33 cellular contexts compared by ENCODE assay signal in the genomic region with DNA sequence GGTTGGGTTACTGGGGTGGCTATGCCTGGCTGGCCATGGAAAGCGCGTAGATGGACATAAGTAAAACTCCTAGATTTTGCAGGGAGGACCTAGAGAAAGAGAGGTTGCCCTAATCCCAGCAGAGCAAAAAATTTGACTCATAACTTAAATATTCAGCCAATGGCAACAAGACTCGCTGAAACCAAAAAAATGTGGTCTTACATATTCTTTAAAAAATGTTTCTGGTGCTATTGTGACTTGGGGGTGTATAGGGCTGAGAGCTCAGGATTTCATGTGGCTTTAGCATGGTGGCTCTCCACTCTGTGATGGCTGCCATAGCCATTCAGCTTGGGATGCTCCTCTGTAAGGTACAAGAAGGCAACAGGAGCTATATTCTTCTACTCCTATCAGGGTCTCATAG. TPM values are rescaled to one million over a fixed set of nuclear protein-coding genes. Genes with fewer than 3 reads are reported as not detected.
DNase-seq lines count a peak whose midpoint lies in the region; ATAC-seq, FAIRE-seq and TF ChIP-seq lines count a peak whose summit lies in the region.
"Had no signal": no experiment of that assay in that cellular context is flagged by ENCODE, and none has a peak within 500 bp of the region (broad histone marks: within the 10 kb centered on the region; RNA-seq: fewer than 3 reads in every experiment).

No MANE protein-coding gene starts in this region.

- H3K4me1 ChIP-seq in fibroblast of lung (ENCODE audit: control insufficient read depth, extremely low read depth, insufficient read depth, low read length) = no peaks in the 10 kb centered on the region
- H3K4me1 ChIP-seq: adrenal gland, gastrocnemius medialis, SJSA1, spleen, vagina had no signal

- no peaks in the 10 kb centered on the region for H3K27me3 ChIP-seq in fibroblast of lung (ENCODE audit: control insufficient read depth, insufficient read depth, low read length)
- H3K27me3 ChIP-seq: adrenal gland, gastrocnemius medialis, ovary, SJSA1, spleen, vagina had no signal

- H3K27ac ChIP-seq in fibroblast of lung (ENCODE audit: insufficient read depth, low read length) = no peak overlapping the region
- H3K27ac ChIP-seq: adrenal gland, gastrocnemius medialis, KMS-11, ovary, SJSA1, spleen, vagina had no signal

- H3K9me3 Mint-ChIP-seq in activated naive CD4-positive, alpha-beta T cell treated with anti-CD3 and anti-CD28 coated beads, Interleukin-2, amount 50 U/mL, for 72 hours = peaks cover 0 to 3% of the 10 kb centered on the region in 2 donors
- H3K9me3 Mint-ChIP-seq: CD4-positive, CD25-positive, alpha-beta regulatory T cell; dendritic cell treated with granulocyte-macrophage colony-stimulating factor and Interleukin-4, amounts not matched to agents 40 ng/mL and 50 ng/mL, for 4 days; natural killer cell treated with Interleukin-12 subunit alpha and Interleukin-12 subunit beta and Interleukin-15 and Interleukin-18, amount 100 ng/mL, for 72 hours; stimulated activated memory B cell treated with anti-CD40 and anti-IgM and Interleukin-4, amounts not matched to agents 10 μg/mL and 1 μg/mL and 100 μg/mL, for 72 hours; T-helper 1 cell treated with Interleukin-12 subunit alpha and Interleukin-12 subunit beta and Interleukin-4 antibody, amounts not matched to agents 30 μg/mL and 1 μg/mL, for 36 hours had no signal

- H3K79me2 ChIP-seq in fibroblast of lung (ENCODE audit: control insufficient read depth, insufficient read depth, low read length) = no peaks in the 10 kb centered on the region

- H3K36me3 Mint-ChIP-seq in activated naive CD4-positive, alpha-beta T cell treated with anti-CD3 and anti-CD28 coated beads, Interleukin-2, amount 50 U/mL, for 72 hours = no peaks in the 10 kb centered on the region
- H3K36me3 Mint-ChIP-seq: CD4-positive, CD25-positive, alpha-beta regulatory T cell; natural killer cell treated with Interleukin-12 subunit alpha and Interleukin-12 subunit beta and Interleukin-15 and Interleukin-18, amount 100 ng/mL, for 72 hours; stimulated activated memory B cell treated with anti-CD40 and anti-IgM and Interleukin-4, amounts not matched to agents 10 μg/mL and 1 μg/mL and 100 μg/mL, for 72 hours had no signal

- H3K36me3 ChIP-seq in fibroblast of lung (ENCODE audit: control insufficient read depth, insufficient read depth, low read length) = no peaks in the 10 kb centered on the region
- H3K36me3 ChIP-seq: adrenal gland, gastrocnemius medialis, ovary, SJSA1, spleen, vagina had no signal

- no peaks in the 10 kb centered on the region for H3K9me3 ChIP-seq in fibroblast of lung (ENCODE audit: control insufficient read depth, insufficient read depth, low read depth, low read length)
- H3K9me3 ChIP-seq: adrenal gland, gastrocnemius medialis, ovary, SJSA1, spleen, vagina had no signal

- ATAC-seq in activated naive CD4-positive, alpha-beta T cell treated with anti-CD3 and anti-CD28 coated beads, Interleukin-2, amount 50 U/mL, for 72 hours = no peak
- ATAC-seq: activated CD8-positive, alpha-beta T cell treated with anti-CD3 and anti-CD28 coated beads, Interleukin-2, amount 10 ng/mL, durations not matched to agents 7 days and 5 days; gastrocnemius medialis; left ventricle myocardium superior; natural killer cell treated with Interleukin-12 subunit alpha and Interleukin-12 subunit beta and Interleukin-15 and Interleukin-18, amount 100 ng/mL, for 72 hours; stimulated activated memory B cell treated with anti-CD40 and anti-IgM and Interleukin-4, amounts not matched to agents 10 μg/mL and 1 μg/mL and 100 μg/mL, for 72 hours had no signal

- H3K27ac Mint-ChIP-seq in activated naive CD4-positive, alpha-beta T cell treated with anti-CD3 and anti-CD28 coated beads, Interleukin-2, amount 50 U/mL, for 72 hours = no peak overlapping the region
- H3K27ac Mint-ChIP-seq: activated CD8-positive, alpha-beta T cell treated with anti-CD3 and anti-CD28 coated beads, Interleukin-2, amount 10 ng/mL, durations not matched to agents 7 days and 5 days; CD4-positive, CD25-positive, alpha-beta regulatory T cell; dendritic cell treated with granulocyte-macrophage colony-stimulating factor and Interleukin-4, amounts not matched to agents 40 ng/mL and 50 ng/mL, for 4 days; stimulated activated memory B cell treated with anti-CD40 and anti-IgM and Interleukin-4, amounts not matched to agents 10 μg/mL and 1 μg/mL and 100 μg/mL, for 72 hours; T-helper 1 cell treated with Interleukin-12 subunit alpha and Interleukin-12 subunit beta and Interleukin-4 antibody, amounts not matched to agents 30 μg/mL and 1 μg/mL, for 36 hours had no signal

- no peak overlapping the region for H3K9ac ChIP-seq in fibroblast of lung (ENCODE audit: insufficient read depth, low read length)
- H3K9ac ChIP-seq: KMS-11 had no signal

- DNase-seq in EL (peak; percentile 40), M059J (ENCODE audit: low read depth) (peak; percentile 67), fibroblast of lung (ENCODE audit: low read depth in 2 of 2) (peak; percentile 28 to 67), myocyte (ENCODE audit: low read depth) (peak; percentile 1), RCC 7860 (ENCODE audit: low spot score) (no peak)
- no peak for DNase-seq in effector CD4-positive, alpha-beta T cell
- no peak for DNase-seq in activated naive CD4-positive, alpha-beta T cell treated with anti-CD3 and anti-CD28 coated beads, Interleukin-2, amount 50 U/mL, for 72 hours (ENCODE audit: low spot score in 2 of 2)
- no peak for DNase-seq in stimulated activated CD4-positive, alpha-beta T cell treated with anti-CD3 and anti-CD28 coated beads, Interleukin-2, amount 100 ng/mL, for 48 hours
- DNase-seq: activated CD4-positive, alpha-beta T cell treated with anti-CD3 and anti-CD28 coated beads for 1 hour; activated CD8-positive, alpha-beta T cell treated with anti-CD3 and anti-CD28 coated beads, Interleukin-2, amount 10 ng/mL, durations not matched to agents 7 days and 5 days; activated gamma-delta T cell treated with Interleukin-2 at 50 U/mL for 16 hours; adrenal gland; CD4-positive, CD25-positive, alpha-beta regulatory T cell; gastrocnemius medialis; islet precursor cell; left ventricle myocardium superior; midbrain; MV-4-11; NCI-H1694; NCI-H2171; NCI-H524 treated with DMSO at 0.1 percent for 48 hours; ovary; spleen; stimulated activated CD4-positive, alpha-beta T cell treated with anti-CD3 and anti-CD28 coated beads, Interleukin-4, amount 100 ng/mL, for 1 hour had no signal

- H3K4me3 ChIP-seq in fibroblast of lung (replicated peaks in 1 of 4; ENCODE audit: control extremely low read depth in 1 of 4, insufficient read depth in 1 of 4, low read depth in 3 of 4, low read length in 4 of 4) = no peak overlapping the region
- H3K4me3 ChIP-seq: adrenal gland, gastrocnemius medialis, ovary, SJSA1, spleen, vagina had no signal

- FAIRE-seq in RCC 7860 (lab: Jason Lieb, UNC) = no peak
- FAIRE-seq: D721Med, HTR-8/SVneo had no signal

- TF ChIP-seq CTCF in fibroblast of lung (conservative IDR thresholded peaks at IDR 0.05 in 1 of 2, IDR thresholded peaks at IDR 0.05 in 1 of 2; ENCODE audit: low read depth in 1 of 2, low read length in 2 of 2) = no peak

- no peaks in the 10 kb centered on the region for H4K20me1 ChIP-seq in fibroblast of lung (ENCODE audit: control insufficient read depth, extremely low read depth, insufficient read depth, low read length)

- no peak overlapping the region for H2AFZ ChIP-seq in fibroblast of lung (ENCODE audit: low read length)

- H3K4me2 ChIP-seq in fibroblast of lung (ENCODE audit: extremely low read depth, insufficient read depth, low read length) = no peak overlapping the region
- H3K4me2 ChIP-seq: KMS-11 had no signal

RNA-seq across cellular contexts. Expression of gene PDGFD, which starts 27.2 kb away (rescaled TPM):
- total RNA-seq in M059J (2014; rRNA removed; shearing (Covaris generic)) = 30.0 and 38.6 TPM in 2 replicates
- total RNA-seq in fibroblast of lung = 1.3 and 10.5 TPM in 2 replicates
- 1.3 TPM in 2 replicates for polyA plus RNA-seq in fibroblast of lung
- 0.84 and 1.0 TPM in 2 replicates for polyA plus RNA-seq in fibroblast of lung (2012)
- 0.11 TPM in 1 of 2 replicates, not detected in the other for polyA minus RNA-seq in fibroblast of lung (ENCODE audit: low replicate concordance)
- total RNA-seq in myocyte = 0.08 TPM in 1 of 2 replicates, not detected in the other
- polyA plus RNA-seq in myocyte (2012) = 0.11 TPM
- not detected for total RNA-seq in activated naive CD4-positive, alpha-beta T cell treated with anti-CD3 and anti-CD28 coated beads, Interleukin-2, amount 50 U/mL, for 72 hours
- total RNA-seq: CD4-positive, CD25-positive, alpha-beta regulatory T cell had no signal

Comparison
In these comparisons a context has a peak if more than half of its experiments do, and no peak if none do; other contexts are left out.
1. DNase-seq: peak in EL (single experiment), M059J (single experiment), fibroblast of lung (2 of 2) and myocyte (single experiment); none in effector CD4-positive, alpha-beta T cell (single experiment), RCC 7860 (single experiment), activated naive CD4-positive, alpha-beta T cell treated with anti-CD3 and anti-CD28 coated beads, Interleukin-2, amount 50 U/mL, for 72 hours (0 of 2) and stimulated activated CD4-positive, alpha-beta T cell treated with anti-CD3 and anti-CD28 coated beads, Interleukin-2, amount 100 ng/mL, for 48 hours (0 of 2).